27 cellular contexts compared by ENCODE assay signal in genomic region chr3:15452156-15452555, GRCh38. TPM values are rescaled to one million over a fixed set of nuclear protein-coding genes. Genes with fewer than 3 reads are reported as not detected.
DNase-seq lines count a peak whose midpoint lies in the region; ATAC-seq, FAIRE-seq and TF ChIP-seq lines count a peak whose summit lies in the region.
"Had no signal": no experiment of that assay in that cellular context is flagged by ENCODE, and none has a peak within 500 bp of the region (broad histone marks: within the 10 kb centered on the region; RNA-seq: fewer than 3 reads in every experiment).

No MANE protein-coding gene starts in this region.

- H4K91ac ChIP-seq in trophoblast cell (ENCODE audit: low read depth, low read length): peak overlapping the region; percentile 48

- H3K23ac ChIP-seq in trophoblast cell (ENCODE audit: low read length): no peak overlapping the region

- intact Hi-C loops in Right ventricle myocardium superior (cut with DNase I) (no loop called here), K562 (cut with micrococcal nuclease) (no loop called here)

- H2BK5ac ChIP-seq in trophoblast cell (ENCODE audit: low read depth, low read length, poor library complexity): no peak overlapping the region

- H3K9me1 ChIP-seq in K562 (ENCODE audit: control insufficient read depth, insufficient read depth, low read length): no peaks in the 10 kb centered on the region

- no peak overlapping the region for H4K8ac ChIP-seq in trophoblast cell (ENCODE audit: low read depth, low read length)

- H2BK12ac ChIP-seq in trophoblast cell (ENCODE audit: low read length): no peak overlapping the region

- H3K36me3 ChIP-seq in right atrium auricular region (peaks cover 5% of the 10 kb centered on the region), K562 (ENCODE audit: control insufficient read depth, insufficient read depth, low read length) (no peaks in the 10 kb centered on the region), trophoblast cell (ENCODE audit: control insufficient read depth in 1 of 2, insufficient read depth in 2 of 2, low read length in 2 of 2) (no peaks in the 10 kb centered on the region)
- H3K36me3 ChIP-seq: BE2C had no signal

- H3K4me3 ChIP-seq in right atrium auricular region: no peak overlapping the region
- H3K4me3 ChIP-seq in K562: no peak overlapping the region
- H3K4me3 ChIP-seq in trophoblast cell (ENCODE audit: low read depth, low read length): no peak overlapping the region
- H3K4me3 ChIP-seq: BLaER1, GM12878 had no signal

- H3K79me2 ChIP-seq in K562 (ENCODE audit: control insufficient read depth, insufficient read depth, low read length) (no peaks in the 10 kb centered on the region), trophoblast cell (ENCODE audit: control insufficient read depth, insufficient read depth, low read length, poor library complexity) (no peaks in the 10 kb centered on the region)

- peak overlapping the region; percentile 44 for H2BK120ac ChIP-seq in trophoblast cell (ENCODE audit: insufficient read depth, low read length, poor library complexity)

- H3K14ac ChIP-seq in trophoblast cell (ENCODE audit: low read length): no peak overlapping the region

- no peaks in the 10 kb centered on the region for H3K9me3 ChIP-seq in right atrium auricular region
- H3K9me3 ChIP-seq in K562 (replicated peaks; ENCODE audit: control insufficient read depth, insufficient read depth, low read depth, low read length): no peaks in the 10 kb centered on the region
- peaks cover 3% of the 10 kb centered on the region for H3K9me3 ChIP-seq in trophoblast cell (ENCODE audit: insufficient read depth, low read depth, low read length)
- H3K9me3 ChIP-seq: BE2C, BLaER1 had no signal

- BruUV-seq in K562 (replicated peaks; lab: Mats Ljungman, UMichigan): no TSS peak

- no peaks in the 10 kb centered on the region for H3K27me3 ChIP-seq in right atrium auricular region
- peaks cover 0 to 10% of the 10 kb centered on the region in 2 experiments; a peak in 1 of 5 replicates for H3K27me3 ChIP-seq in K562 (ENCODE audit: control insufficient read depth in 2 of 2, insufficient read depth in 2 of 2, low read length in 2 of 2)
- H3K27me3 ChIP-seq in trophoblast cell (ENCODE audit: insufficient read depth, low read length): no peaks in the 10 kb centered on the region
- H3K27me3 ChIP-seq: BE2C, BLaER1 had no signal

- no peak overlapping the region for H3K27ac ChIP-seq in right atrium auricular region
- no peak overlapping the region for H3K27ac ChIP-seq in K562 (ENCODE audit: extremely low read depth, low read depth, low read length)
- H3K27ac ChIP-seq in trophoblast cell (ENCODE audit: low read depth, low read length): no peak overlapping the region
- H3K27ac ChIP-seq: BLaER1 had no signal

- TF ChIP-seq RAD21 in K562 (CRISPR knock-in tag; conservative IDR thresholded peaks at IDR 0.05 in 1 of 2, IDR thresholded peaks at IDR 0.05 in 1 of 2): no peak

- 36% methylated on average over 9 of the region's 9 CpGs for WGBS in K562 (ENCODE audit: insufficient coverage, low coverage, missing lambda C conversion rate)
- no CpG with 5 or more reads among the region's 9 CpGs for WGBS in trophoblast cell (ENCODE audit: extremely low coverage, insufficient coverage, insufficient read length)

- in situ Hi-C loops in K562 (cut with MboI): no loop called here

- POLR2A ChIA-PET in K562 (lab: Yijun Ruan, JAX): interaction anchor here (0.6 to 2.3 kb wide), 3 partner anchors 8 to 14 kb away, joined by 3 to 6 read pairs (median 3); no protein-coding TSS in a partner anchor

- no peak overlapping the region for H4K12ac ChIP-seq in trophoblast cell (ENCODE audit: low read depth, low read length)

- ATAC-seq in Right ventricle myocardium superior (ENCODE audit: poor library complexity): no peak
- peak; percentile 43 for ATAC-seq in K562
- no peak for ATAC-seq in GM18909 (IDR thresholded peaks at IDR 0.05; ENCODE audit: poor library complexity, unreplicated experiment)

- TF ChIP-seq EP300 in K562 (IDR thresholded peaks at IDR 0.05; ENCODE audit: low read length): no peak

- no peak overlapping the region for H3K18ac ChIP-seq in trophoblast cell (ENCODE audit: low read length)

- no peak overlapping the region for H3K4ac ChIP-seq in trophoblast cell (ENCODE audit: low read depth, low read length)

- H3K79me1 ChIP-seq in trophoblast cell (ENCODE audit: low read length): no peaks in the 10 kb centered on the region

- DNase-seq in right atrium auricular region (ENCODE audit: low spot score): peak; percentile 7
- DNase-seq in Right ventricle myocardium superior: no peak
- DNase-seq in K562 (ENCODE audit: extremely low read depth in 1 of 4, low spot score in 3 of 4): no peak
- DNase-seq in trophoblast cell: peak; percentile 54 to 68
- DNase-seq in ureter (ENCODE audit: low spot score): peak; percentile 13
- no peak for DNase-seq in dermis blood vessel endothelial cell
- DNase-seq: 8988T; ACHN; BE2C; C1 segment of cervical spinal cord; CD4-positive, alpha-beta memory T cell; CD4-positive, CD25-positive, alpha-beta regulatory T cell; CD8-positive, alpha-beta memory T cell; COR-L47; DMS 273 treated with DMSO at 0.1 percent for 48 hours; DMS153; DMS53; DMS79; DND-41; EL; GDM1 had no signal

- no peak for FAIRE-seq in K562 (lab: Jason Lieb, UNC)
- FAIRE-seq: A204.1, GM12878, GM12892, GM18507 had no signal

- no peak for TF ChIP-seq CTCF in right atrium auricular region (IDR thresholded peaks at IDR 0.05)
- no peak for TF ChIP-seq CTCF in K562 (IDR thresholded peaks at IDR 0.05 in 2 of 3, conservative IDR thresholded peaks at IDR 0.05 in 1 of 3; ENCODE audit: insufficient read depth in 2 of 3, low read depth in 1 of 3, low read length in 3 of 3)

- H3K9ac ChIP-seq in K562 (ENCODE audit: insufficient read depth in 1 of 2, low read depth in 2 of 2, low read length in 2 of 2) (no peak overlapping the region), trophoblast cell (ENCODE audit: low read length) (no peak overlapping the region)
- H3K9ac ChIP-seq: BLaER1 had no signal

- H2AFZ ChIP-seq in K562 (ENCODE audit: low read depth, low read length): no peak overlapping the region
- no peak overlapping the region for H2AFZ ChIP-seq in trophoblast cell (ENCODE audit: insufficient read depth, low read length, poor library complexity)

- CTCF ChIA-PET in K562 (lab: Yijun Ruan, JAX; ENCODE audit: low intra/inter-chr PET ratio): interaction anchor here (0.5 kb wide), 1 partner anchor 15 kb away, joined by 4 read pairs; no protein-coding TSS in a partner anchor

- no peak overlapping the region for H3K4me2 ChIP-seq in K562 (ENCODE audit: insufficient read depth, low read length)
- no peak overlapping the region for H3K4me2 ChIP-seq in trophoblast cell (ENCODE audit: low read length)
- H3K4me2 ChIP-seq: BLaER1 had no signal

- no peak for TF ChIP-seq POLR2A in K562 (conservative IDR thresholded peaks at IDR 0.05)

- no peaks in the 10 kb centered on the region for H4K20me1 ChIP-seq in K562 (replicated peaks; ENCODE audit: control insufficient read depth, insufficient read depth, low read length)
- H4K20me1 ChIP-seq: BLaER1 had no signal

- H2AK5ac ChIP-seq in trophoblast cell (ENCODE audit: low read length): no peak overlapping the region

- H3K4me1 ChIP-seq in right atrium auricular region: no peaks in the 10 kb centered on the region
- H3K4me1 ChIP-seq in K562 (replicated peaks in 1 of 2; ENCODE audit: control insufficient read depth in 2 of 2, insufficient read depth in 2 of 2, low read length in 2 of 2): 0 out of 5 replicates have a peak, but pooled peaks cover 0 to 3% of the 10 kb centered on the region in 2 experiments
- peaks cover 0 to 1% of the 10 kb centered on the region in 2 experiments for H3K4me1 ChIP-seq in trophoblast cell (ENCODE audit: control insufficient read depth in 1 of 2, insufficient read depth in 2 of 2, low read length in 2 of 2)
- H3K4me1 ChIP-seq: BE2C had no signal

RNA-seq across cellular contexts. Expression of gene EAF1, which starts 24.8 kb away (rescaled TPM):
- total RNA-seq in right atrium auricular region: 10 to 100 TPM in 1 of 2 donors, 1 to 10 TPM in 1; 9.7 to 13.2 TPM
- total RNA-seq in Right ventricle myocardium superior: 7.8 TPM
- total RNA-seq in K562 (2011; cell fraction: chromatin; rRNA removed; ENCODE audit: low replicate concordance): 7.2 and 11.4 TPM in 2 replicates
- 5.0 and 7.5 TPM in 2 replicates for total RNA-seq in K562 (2011; cell fraction: nucleolus; rRNA removed)
- total RNA-seq in K562 (2011; cell fraction: nucleoplasm; rRNA removed): 10.2 and 14.3 TPM in 2 replicates
- 26.8 and 32.4 TPM in 2 replicates for total RNA-seq in K562 (2014; rRNA removed)
- 21.6 and 22.8 TPM in 2 replicates for total RNA-seq in K562 (2014; rRNA removed; fragmentation: Illumina TruSeq; extraction: Trizol)
- 20.8 and 22.7 TPM in 2 replicates for total RNA-seq in K562 (2015; rRNA removed; fragmentation: Illumina TruSeq; extraction: Trizol)
- 20.4 and 21.9 TPM in 2 replicates for total RNA-seq in K562 (2021)
- 16.8 and 19.5 TPM in 2 replicates for polyA plus RNA-seq in K562 (2011; rRNA removed)
- 18.2 and 19.9 TPM in 2 replicates for polyA plus RNA-seq in K562 (2011; cell fraction: cytosol; rRNA removed)
- polyA plus RNA-seq in K562 (2011; cell fraction: nucleus; rRNA removed): 9.4 and 10.7 TPM in 2 replicates
- polyA plus RNA-seq in K562 (2012): 16.7 and 18.2 TPM in 2 replicates
- 20.7 and 22.6 TPM in 2 replicates for polyA plus RNA-seq in K562 (2014; fragmentation: Illumina TruSeq; extraction: Trizol)
- 10 to 100 TPM in 1 of 2 experiments, 1 to 10 TPM in 1; 7.0 to 10.9 TPM for polyA plus RNA-seq in K562 (2014; fragmentation: Nextera tagmentation; extraction: Ambion mirVana)
- 19.0 and 22.0 TPM in 2 replicates for polyA plus RNA-seq in K562 (2014; rRNA removed)
- 27.8 and 31.9 TPM in 2 replicates for polyA minus RNA-seq in K562 (2011; rRNA and poly(A)+ RNA removed)
- 19.7 and 21.1 TPM in 2 replicates for polyA minus RNA-seq in K562 (2011; cell fraction: cytosol; rRNA and poly(A)+ RNA removed)
- polyA minus RNA-seq in K562 (2011; cell fraction: nucleus; rRNA and poly(A)+ RNA removed): 8.9 and 10.6 TPM in 2 replicates
- 44.8 and 48.3 TPM in 2 replicates for polyA plus RNA-seq in trophoblast cell (2013)
- total RNA-seq in ureter: 14.1 TPM
- 23.6 and 25.7 TPM in 2 replicates for total RNA-seq in dermis blood vessel endothelial cell

RNA-seq across cellular contexts. Expression of gene METTL6, which starts 24.8 kb away (rescaled TPM):
- total RNA-seq in right atrium auricular region (1 to 10 TPM; 6.3 to 7.8 TPM), Right ventricle myocardium superior (8.5 TPM), K562 (2014; rRNA removed) (18.8 and 20.9 TPM in 2 replicates), K562 (2014; rRNA removed; fragmentation: Illumina TruSeq; extraction: Trizol) (32.8 and 38.7 TPM in 2 replicates), K562 (2015; rRNA removed; fragmentation: Illumina TruSeq; extraction: Trizol) (32.2 and 33.9 TPM in 2 replicates), K562 (2021) (19.9 and 21.6 TPM in 2 replicates), ureter (19.3 TPM), dermis blood vessel endothelial cell (25.4 and 28.2 TPM in 2 replicates)
- 16.8 and 19.9 TPM in 2 replicates for total RNA-seq in K562 (2011; cell fraction: chromatin; rRNA removed; ENCODE audit: low replicate concordance)
- total RNA-seq in K562 (2011; cell fraction: nucleolus; rRNA removed): 13.3 and 14.7 TPM in 2 replicates
- 20.2 and 22.2 TPM in 2 replicates for total RNA-seq in K562 (2011; cell fraction: nucleoplasm; rRNA removed)
- polyA plus RNA-seq in K562 (2011; rRNA removed) (24.9 and 28.3 TPM in 2 replicates), K562 (2014; fragmentation: Illumina TruSeq; extraction: Trizol) (26.8 and 34.5 TPM in 2 replicates), K562 (2014; fragmentation: Nextera tagmentation; extraction: Ambion mirVana) (10 to 100 TPM; 44.1 to 61.5 TPM), K562 (2014; rRNA removed) (23.5 and 39.6 TPM in 2 replicates)
- 19.2 and 21.8 TPM in 2 replicates for polyA plus RNA-seq in K562 (2011; cell fraction: cytosol; rRNA removed)
- polyA plus RNA-seq in K562 (2011; cell fraction: nucleus; rRNA removed): 9.8 and 10.3 TPM in 2 replicates
- polyA plus RNA-seq in K562 (2012): 20.3 and 21.8 TPM in 2 replicates
- polyA minus RNA-seq in K562 (2011; rRNA and poly(A)+ RNA removed): 30.4 and 36.7 TPM in 2 replicates
- 9.5 and 10.0 TPM in 2 replicates for polyA minus RNA-seq in K562 (2011; cell fraction: cytosol; rRNA and poly(A)+ RNA removed)
- polyA minus RNA-seq in K562 (2011; cell fraction: nucleus; rRNA and poly(A)+ RNA removed): 9.7 and 11.9 TPM in 2 replicates
- polyA plus RNA-seq in trophoblast cell (2013): 19.9 TPM in 2 replicates

Comparison
In these comparisons a context has a peak if more than half of its experiments do, and no peak if none do; other contexts are left out.
1. DNase-seq: peak in right atrium auricular region (single experiment), trophoblast cell (2 of 2) and ureter (single experiment); none in Right ventricle myocardium superior (single experiment), K562 (0 of 4) and dermis blood vessel endothelial cell (single experiment).